ENCODE assay signal across 15 cellular contexts in genomic region chr10:34809796-34810195, GRCh38. TPM values are rescaled to one million over a fixed set of nuclear protein-coding genes. Genes with fewer than 3 reads are reported as not detected.
DNase-seq lines count a peak whose midpoint lies in the region; ATAC-seq lines count a peak whose summit lies in the region.
"Had no signal": no experiment of that assay in that cellular context is flagged by ENCODE, and none has a peak within 500 bp of the region (broad histone marks: within the 10 kb centered on the region; RNA-seq: fewer than 3 reads in every experiment).

No MANE protein-coding gene starts in this region.

- H3K27ac Mint-ChIP-seq in activated CD4-positive, alpha-beta T cell treated with anti-CD3 and anti-CD28 coated beads, Interleukin-2, amount 10 ng/mL, durations not matched to agents 24 days and 14 days = no peak overlapping the region
- H3K27ac Mint-ChIP-seq in activated T-cell treated with anti-CD3 and anti-CD28 coated beads, Interleukin-2, amount 50 U/mL, for 72 hours = no peak overlapping the region
- H3K27ac Mint-ChIP-seq: activated T-helper 17 cell treated with anti-CD3 and anti-CD28 coated beads, Interleukin-2, amount 50 U/mL, for 72 hours; immature natural killer cell had no signal

- ATAC-seq in GM19452 (IDR thresholded peaks at IDR 0.05; ENCODE audit: unreplicated experiment) (peak; percentile 17), HG03460 (IDR thresholded peaks at IDR 0.05; ENCODE audit: unreplicated experiment) (peak; percentile 21)
- no peak for ATAC-seq in activated T-cell treated with anti-CD3 and anti-CD28 coated beads, Interleukin-2, amount 50 U/mL, for 72 hours (replicated peaks in 1 of 2)
- ATAC-seq: activated T-helper 17 cell treated with anti-CD3 and anti-CD28 coated beads, Interleukin-2, amount 50 U/mL, for 72 hours had no signal

- intact Hi-C loops in activated CD4-positive, alpha-beta T cell treated with anti-CD3 and anti-CD28 coated beads, Interleukin-2, amount 10 ng/mL, durations not matched to agents 24 days and 14 days (cut with micrococcal nuclease) = loop anchor here (10.0 kb wide), 1 partner anchor 825 kb away; no protein-coding TSS in a partner anchor

- peaks cover 15% of the 10 kb centered on the region for H3K4me1 Mint-ChIP-seq in activated CD4-positive, alpha-beta T cell treated with anti-CD3 and anti-CD28 coated beads, Interleukin-2, amount 10 ng/mL, durations not matched to agents 24 days and 14 days
- peaks cover 12% of the 10 kb centered on the region for H3K4me1 Mint-ChIP-seq in activated T-cell treated with anti-CD3 and anti-CD28 coated beads, Interleukin-2, amount 50 U/mL, for 72 hours (ENCODE audit: low read depth)
- H3K4me1 Mint-ChIP-seq: immature natural killer cell had no signal

- H3K9me3 Mint-ChIP-seq in activated CD4-positive, alpha-beta T cell treated with anti-CD3 and anti-CD28 coated beads, Interleukin-2, amount 10 ng/mL, durations not matched to agents 24 days and 14 days = no peaks in the 10 kb centered on the region
- H3K9me3 Mint-ChIP-seq in activated T-cell treated with anti-CD3 and anti-CD28 coated beads, Interleukin-2, amount 50 U/mL, for 72 hours = no peaks in the 10 kb centered on the region
- H3K9me3 Mint-ChIP-seq: activated T-helper 17 cell treated with anti-CD3 and anti-CD28 coated beads, Interleukin-2, amount 50 U/mL, for 72 hours; immature natural killer cell; naive B cell; type B pancreatic cell had no signal

- H3K4me3 Mint-ChIP-seq in activated CD4-positive, alpha-beta T cell treated with anti-CD3 and anti-CD28 coated beads, Interleukin-2, amount 10 ng/mL, durations not matched to agents 24 days and 14 days = no peak overlapping the region
- no peak overlapping the region for H3K4me3 Mint-ChIP-seq in activated T-cell treated with anti-CD3 and anti-CD28 coated beads, Interleukin-2, amount 50 U/mL, for 72 hours
- H3K4me3 Mint-ChIP-seq: activated T-helper 17 cell treated with anti-CD3 and anti-CD28 coated beads, Interleukin-2, amount 50 U/mL, for 72 hours; immature natural killer cell had no signal

- DNase-seq in ACHN (peak; percentile 70), glomerular visceral epithelial cell (ENCODE audit: extremely low spot score) (peak; percentile 60), NCI-H82 (lab: John Stamatoyannopoulos, UW) (no peak)
- no peak for DNase-seq in activated CD4-positive, alpha-beta T cell treated with anti-CD3 and anti-CD28 coated beads, Interleukin-2, amount 10 ng/mL, durations not matched to agents 24 days and 14 days
- no peak for DNase-seq in activated T-cell treated with anti-CD3 and anti-CD28 coated beads, Interleukin-2, amount 50 U/mL, for 72 hours
- no peak for DNase-seq in stimulated activated CD4-positive, alpha-beta T cell treated with anti-CD3 and anti-CD28 coated beads, Interleukin-15, amount 100 ng/mL, for 24 hours
- DNase-seq: activated CD4-positive, alpha-beta T cell treated with anti-CD3 and anti-CD28 coated beads for 1 hour; immature natural killer cell; naive B cell; NCI-H1048; small intestine had no signal

- in situ Hi-C loops in ACHN (cut with HindIII; ENCODE audit: low pct_ligation_motif_present, low pct_unique_long_range_greater_than_20kb, low sequenced_read_pairs) = no loop called here

- peaks cover 51% of the 10 kb centered on the region for H3K27me3 Mint-ChIP-seq in activated CD4-positive, alpha-beta T cell treated with anti-CD3 and anti-CD28 coated beads, Interleukin-2, amount 10 ng/mL, durations not matched to agents 24 days and 14 days
- H3K27me3 Mint-ChIP-seq in activated T-cell treated with anti-CD3 and anti-CD28 coated beads, Interleukin-2, amount 50 U/mL, for 72 hours (ENCODE audit: low read depth) = peaks cover 53% of the 10 kb centered on the region
- H3K27me3 Mint-ChIP-seq: type B pancreatic cell had no signal

- no peaks in the 10 kb centered on the region for H3K36me3 Mint-ChIP-seq in activated CD4-positive, alpha-beta T cell treated with anti-CD3 and anti-CD28 coated beads, Interleukin-2, amount 10 ng/mL, durations not matched to agents 24 days and 14 days (ENCODE audit: low read depth)
- no peaks in the 10 kb centered on the region for H3K36me3 Mint-ChIP-seq in activated T-cell treated with anti-CD3 and anti-CD28 coated beads, Interleukin-2, amount 50 U/mL, for 72 hours (ENCODE audit: insufficient read depth in 2 of 2)
- H3K36me3 Mint-ChIP-seq: immature natural killer cell, naive B cell, type B pancreatic cell had no signal

RNA-seq across cellular contexts. Expression of gene PARD3, which starts 5.3 kb away (rescaled TPM):
- 2.3 and 2.9 TPM in 2 replicates for total RNA-seq in activated CD4-positive, alpha-beta T cell treated with anti-CD3 and anti-CD28 coated beads, Interleukin-2, amount 10 ng/mL, durations not matched to agents 24 days and 14 days
- 1 to 10 TPM; 2.3 to 3.7 TPM for total RNA-seq in activated T-cell treated with anti-CD3 and anti-CD28 coated beads, Interleukin-2, amount 50 U/mL, for 72 hours

Comparison
In these comparisons a context has a peak if more than half of its experiments do, and no peak if none do; other contexts are left out.
1. DNase-seq: peak in ACHN (single experiment) and glomerular visceral epithelial cell (single experiment); none in NCI-H82 (single experiment), activated CD4-positive, alpha-beta T cell treated with anti-CD3 and anti-CD28 coated beads, Interleukin-2, amount 10 ng/mL, durations not matched to agents 24 days and 14 days (single experiment), activated T-cell treated with anti-CD3 and anti-CD28 coated beads, Interleukin-2, amount 50 U/mL, for 72 hours (0 of 2) and stimulated activated CD4-positive, alpha-beta T cell treated with anti-CD3 and anti-CD28 coated beads, Interleukin-15, amount 100 ng/mL, for 24 hours (single experiment).
2. ATAC-seq: peak in GM19452 (single experiment) and HG03460 (single experiment); none in activated T-cell treated with anti-CD3 and anti-CD28 coated beads, Interleukin-2, amount 50 U/mL, for 72 hours (0 of 2).